9 cellular contexts compared by ENCODE assay signal in genomic region chrX:119755981-119756533, GRCh38. TPM values are rescaled to one million over a fixed set of nuclear protein-coding genes. Genes with fewer than 3 reads are reported as not detected.
DNase-seq lines count a peak whose midpoint lies in the region; ATAC-seq and TF ChIP-seq lines count a peak whose summit lies in the region.
"Had no signal": no experiment of that assay in that cellular context is flagged by ENCODE, and none has a peak within 500 bp of the region (broad histone marks: within the 10 kb centered on the region; RNA-seq: fewer than 3 reads in every experiment).

No MANE protein-coding gene starts in this region.

- 67 to 75% (median 68%) methylated on average over 7 of the region's 7 CpGs; no CpG with 5 or more reads in 1 of the 4 donors for WGBS in adrenal gland, 4 donors

- ATAC-seq in HG03354 (IDR thresholded peaks at IDR 0.05; ENCODE audit: poor library complexity, severe bottlenecking, unreplicated experiment), result peak; percentile 83
- ATAC-seq in lower lobe of right lung, result no peak

- TF ChIP-seq CTCF in lower lobe of right lung (IDR thresholded peaks at IDR 0.05) (no peak), adrenal gland (IDR thresholded peaks at IDR 0.05) (no peak)

- no peaks in the 10 kb centered on the region for H3K4me1 ChIP-seq in lower lobe of right lung
- H3K4me1 ChIP-seq in adrenal gland (replicated peaks in 1 of 2), result no peaks in the 10 kb centered on the region
- no peaks in the 10 kb centered on the region; the same call in 1 of the 2 replicates for H3K4me1 ChIP-seq in HAP-1

- no peak for TF ChIP-seq POLR2A in adrenal gland (IDR thresholded peaks at IDR 0.05)

- H3K36me3 ChIP-seq in lower lobe of right lung (no peaks in the 10 kb centered on the region), adrenal gland (replicated peaks in 1 of 2) (no peaks in the 10 kb centered on the region), HAP-1 (replicated peaks) (no peaks in the 10 kb centered on the region)

- intact Hi-C loops in lower lobe of right lung (cut with DNase I), result no loop called here
- intact Hi-C loops in adrenal gland (cut with DNase I), result no loop called here

- in situ Hi-C loops in HAP-1 (cut with MboI; ENCODE audit: low sequenced_read_pairs), result no loop called here

- H3K27ac ChIP-seq in lower lobe of right lung (peak overlapping the region; percentile 49), adrenal gland (peak overlapping the region in 2 of 5 donors; percentile 17 to 34)
- H3K27ac ChIP-seq: 22Rv1 had no signal

- H3K9me3 ChIP-seq in lower lobe of right lung (no peaks in the 10 kb centered on the region), adrenal gland (replicated peaks in 1 of 3) (no peaks in the 10 kb centered on the region), HAP-1 (no peaks in the 10 kb centered on the region)

- H3K4me3 ChIP-seq in lower lobe of right lung (no peak overlapping the region), adrenal gland (no peak overlapping the region), HAP-1 (no peak overlapping the region)

- DNase-seq in NCI-H510A treated with DMSO at 0.1 percent for 48 hours (lab: John Stamatoyannopoulos, UW) (peak; percentile 7), NCI-H510A (lab: John Stamatoyannopoulos, UW) (no peak), lower lobe of right lung (peak; percentile 51), adrenal gland (no peak), HAP-1 (ENCODE audit: low spot score in 2 of 2) (no peak), hepatic stellate cell (ENCODE audit: low spot score) (no peak)
- peak; percentile 52 for DNase-seq in activated CD4-positive, CD25-positive, alpha-beta regulatory T cell treated with anti-CD3 and anti-CD28 coated beads, Interleukin-2, amount 50 U/mL, for 72 hours

- no peaks in the 10 kb centered on the region for H3K27me3 ChIP-seq in lower lobe of right lung (ENCODE audit: low read depth)
- peaks cover 6% of the 10 kb centered on the region for H3K27me3 ChIP-seq in adrenal gland
- no peaks in the 10 kb centered on the region for H3K27me3 ChIP-seq in HAP-1 (ENCODE audit: low read depth)

RNA-seq across cellular contexts. Expression of gene SOWAHD, which starts 2.3 kb away (rescaled TPM):
- total RNA-seq in lower lobe of right lung, result 9.6 TPM
- 1 to 10 TPM in 6 of 8 donors, under 1 TPM in 1, not detected in 1; 0.53 to 5.9 (median 1.5) TPM for total RNA-seq in adrenal gland
- polyA plus RNA-seq in adrenal gland, result 1 to 10 TPM in 1 of 3 donors, under 1 TPM in 2; 0.13 to 1.4 (median 0.47) TPM

RNA-seq across cellular contexts. Expression of gene RPL39, which starts 35.4 kb away (rescaled TPM):
- total RNA-seq in lower lobe of right lung, result 1,325 TPM
- total RNA-seq in adrenal gland, result 1,000 to 10,000 TPM in 7 of 8 donors, 100 to 1,000 TPM in 1; 797 to 3,528 (median 1,809) TPM
- 1,000 to 10,000 TPM; 2,112 to 4,409 (median 2,406) TPM for polyA plus RNA-seq in adrenal gland

Comparison
In these comparisons a context has a peak if more than half of its experiments do, and no peak if none do; other contexts are left out.
1. DNase-seq: peak in NCI-H510A treated with DMSO at 0.1 percent for 48 hours (single experiment), activated CD4-positive, CD25-positive, alpha-beta regulatory T cell treated with anti-CD3 and anti-CD28 coated beads, Interleukin-2, amount 50 U/mL, for 72 hours (single experiment) and lower lobe of right lung (single experiment); none in NCI-H510A (single experiment), adrenal gland (0 of 7), HAP-1 (0 of 2) and hepatic stellate cell (single experiment).